ENCODE assay signal across 24 cellular contexts in the genomic region with DNA sequence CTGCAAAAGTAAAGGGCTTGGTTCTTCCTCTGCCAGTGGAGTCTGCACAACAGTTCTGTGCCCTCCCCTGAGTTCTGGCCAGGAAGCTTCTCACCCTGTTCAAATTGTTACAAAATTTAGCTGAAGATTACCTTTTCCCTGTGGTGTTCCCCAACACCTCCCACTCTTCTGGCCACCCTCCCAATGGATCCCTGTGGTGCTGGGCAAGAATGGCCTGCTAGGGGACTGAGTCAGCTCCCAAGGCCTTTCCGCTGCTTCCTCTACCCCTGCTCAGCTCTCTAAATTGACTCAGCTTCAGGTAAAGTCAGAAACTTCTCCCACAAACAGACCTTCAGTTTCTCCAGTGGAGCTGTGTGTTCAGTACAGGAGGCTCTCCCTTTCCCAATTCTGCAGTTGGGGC.
DNase-seq lines count a peak whose midpoint lies in the region; ATAC-seq and TF ChIP-seq lines count a peak whose summit lies in the region.
"Had no signal": no experiment of that assay in that cellular context is flagged by ENCODE, and none has a peak within 500 bp of the region (broad histone marks: within the 10 kb centered on the region; RNA-seq: fewer than 3 reads in every experiment).

No MANE protein-coding gene starts in this region.

- DNase-seq in MCF 10A (ENCODE audit: unreplicated experiment) (peak; percentile 46), breast epithelium (ENCODE audit: low spot score in 2 of 2) (no peak), mammary epithelial cell (no peak), mesenchymal stem cell (no peak), trophoblast cell (no peak), NCI-H1417 treated with DMSO at 0.1 percent for 48 hours (lab: John Stamatoyannopoulos, UW) (no peak)
- DNase-seq: 8988T; ACHN; CD4-positive, CD25-positive, alpha-beta regulatory T cell; DMS79; GF-D8; H9; KBM-7; MM.1S; NCI-H1694; NCI-H2029 treated with DMSO at 0.1 percent for 48 hours; NCI-H2227 treated with DMSO at 0.1 percent for 48 hours; NCI-H510A; NCI-H774; PC-3; SK-N-SH; SW 1271 had no signal

- H3K4me3 ChIP-seq in breast epithelium (no peak overlapping the region), mammary epithelial cell (replicated peaks in 1 of 3; ENCODE audit: insufficient read depth in 1 of 3, low read depth in 2 of 3, low read length in 3 of 3) (no peak overlapping the region), mesenchymal stem cell (ENCODE audit: insufficient read depth in 1 of 2, low read depth in 1 of 2, low read length in 2 of 2) (no peak overlapping the region), trophoblast cell (ENCODE audit: low read depth, low read length) (no peak overlapping the region)

- no peak overlapping the region for H2BK12ac ChIP-seq in mesenchymal stem cell (ENCODE audit: low read length in 2 of 2)
- no peak overlapping the region for H2BK12ac ChIP-seq in trophoblast cell (ENCODE audit: low read length)

- POLR2A ChIA-PET in MCF 10A (lab: Yijun Ruan, JAX): no interaction called here

- H2BK120ac ChIP-seq in mesenchymal stem cell (ENCODE audit: low read depth, low read length) (no peak overlapping the region), trophoblast cell (ENCODE audit: insufficient read depth, low read length, poor library complexity) (no peak overlapping the region)

- H3K4me1 ChIP-seq in breast epithelium: no peaks in the 10 kb centered on the region
- no peaks in the 10 kb centered on the region for H3K4me1 ChIP-seq in mammary epithelial cell (ENCODE audit: insufficient read depth, low read length)
- H3K4me1 ChIP-seq in mesenchymal stem cell (ENCODE audit: control insufficient read depth, insufficient read depth, low read depth, low read length): no peaks in the 10 kb centered on the region
- no peaks in the 10 kb centered on the region for H3K4me1 ChIP-seq in trophoblast cell (ENCODE audit: control insufficient read depth in 1 of 2, insufficient read depth in 2 of 2, low read length in 2 of 2)

- H3K79me1 ChIP-seq in mesenchymal stem cell (replicated peaks; ENCODE audit: low read length, poor library complexity, severe bottlenecking) (no peaks in the 10 kb centered on the region), trophoblast cell (ENCODE audit: low read length) (no peaks in the 10 kb centered on the region)

- TF ChIP-seq POLR2A in breast epithelium (IDR thresholded peaks at IDR 0.05): no peak

- H4K12ac ChIP-seq in trophoblast cell (ENCODE audit: low read depth, low read length): no peak overlapping the region

- no peak overlapping the region for H3K23ac ChIP-seq in mesenchymal stem cell (ENCODE audit: low read length in 2 of 2)
- no peak overlapping the region for H3K23ac ChIP-seq in trophoblast cell (ENCODE audit: low read length)

- H3K4ac ChIP-seq in mesenchymal stem cell (ENCODE audit: low read depth in 1 of 2, low read length in 2 of 2) (no peak overlapping the region), trophoblast cell (ENCODE audit: low read depth, low read length) (no peak overlapping the region)

- H2AK5ac ChIP-seq in mesenchymal stem cell (ENCODE audit: low read length, severe bottlenecking) (no peak overlapping the region), trophoblast cell (ENCODE audit: low read length) (no peak overlapping the region)

- intact Hi-C loops in MCF 10A (cut with micrococcal nuclease): no loop called here
- intact Hi-C loops in breast epithelium (cut with DNase I; ENCODE audit: low total_unique reads): no loop called here
- intact Hi-C loops in mammary epithelial cell (cut with micrococcal nuclease): loop anchor here (10.0 kb wide), 1 partner anchor 1740 kb away; no protein-coding TSS in a partner anchor

- peak overlapping the region; percentile 30 for H2BK15ac ChIP-seq in mesenchymal stem cell (ENCODE audit: low read depth, poor library complexity, severe bottlenecking)

- H3K14ac ChIP-seq in mesenchymal stem cell (ENCODE audit: low read length in 2 of 2): no peak overlapping the region
- no peak overlapping the region for H3K14ac ChIP-seq in trophoblast cell (ENCODE audit: low read length)

- 100% methylated on average over 1 of the region's 1 CpG for WGBS in mammary epithelial cell (ENCODE audit: low coverage, missing lambda C conversion rate)
- whole genome bisulfite sequencing in mesenchymal stem cell: 100% methylated on average over 1 of the region's 1 CpG
- no CpG with 5 or more reads among the region's 1 CpG for WGBS in trophoblast cell (ENCODE audit: extremely low coverage, insufficient coverage, insufficient read length)

- H3K27me3 ChIP-seq in breast epithelium: no peaks in the 10 kb centered on the region
- H3K27me3 ChIP-seq in mammary epithelial cell (ENCODE audit: insufficient read depth, low read length): no peaks in the 10 kb centered on the region
- H3K27me3 ChIP-seq in mesenchymal stem cell (ENCODE audit: control insufficient read depth in 1 of 2, insufficient read depth in 1 of 2, low read length in 2 of 2): no peaks in the 10 kb centered on the region
- no peaks in the 10 kb centered on the region for H3K27me3 ChIP-seq in trophoblast cell (ENCODE audit: insufficient read depth, low read length)

- no peaks in the 10 kb centered on the region for H3K27me3 Mint-ChIP-seq in MCF 10A (ENCODE audit: insufficient read depth, unreplicated experiment)
- H3K27me3 Mint-ChIP-seq: CD4-positive, CD25-positive, alpha-beta regulatory T cell had no signal

- H4K8ac ChIP-seq in mesenchymal stem cell (ENCODE audit: low read length) (peak overlapping the region; percentile 35), trophoblast cell (ENCODE audit: low read depth, low read length) (no peak overlapping the region)

- H3K9me3 Mint-ChIP-seq in MCF 10A (ENCODE audit: unreplicated experiment): peaks cover 8% of the 10 kb centered on the region

- no peaks in the 10 kb centered on the region for H3K9me3 ChIP-seq in breast epithelium
- no peaks in the 10 kb centered on the region for H3K9me3 ChIP-seq in mammary epithelial cell (replicated peaks; ENCODE audit: insufficient read depth, low read length)
- H3K9me3 ChIP-seq in mesenchymal stem cell (ENCODE audit: control insufficient read depth, low read length): no peaks in the 10 kb centered on the region
- H3K9me3 ChIP-seq in trophoblast cell (ENCODE audit: insufficient read depth, low read depth, low read length): no peaks in the 10 kb centered on the region
- H3K9me3 ChIP-seq: SK-N-SH had no signal

- in situ Hi-C loops in mammary epithelial cell (cut with MboI; ENCODE audit: low sequenced_read_pairs in 2 of 2): no loop called here

- no peak for ATAC-seq in HG03520 (IDR thresholded peaks at IDR 0.05; ENCODE audit: unreplicated experiment)
- no peak for ATAC-seq in GM21528 (IDR thresholded peaks at IDR 0.05; ENCODE audit: low FRiP score, unreplicated experiment)
- ATAC-seq: PC-3 had no signal

- no peak overlapping the region for H3K4me2 ChIP-seq in mammary epithelial cell (ENCODE audit: insufficient read depth, low read depth, low read length)
- H3K4me2 ChIP-seq in mesenchymal stem cell (ENCODE audit: low read length, poor library complexity, severe bottlenecking): no peak overlapping the region
- H3K4me2 ChIP-seq in trophoblast cell (ENCODE audit: low read length): no peak overlapping the region
- H3K4me2 ChIP-seq: SK-N-SH had no signal

- H3K27ac ChIP-seq in breast epithelium (no peak overlapping the region), mammary epithelial cell (ENCODE audit: insufficient read depth, low read depth, low read length) (no peak overlapping the region), mesenchymal stem cell (ENCODE audit: low read length, poor library complexity, severe bottlenecking) (no peak overlapping the region), trophoblast cell (ENCODE audit: low read depth, low read length) (no peak overlapping the region)

- H4K91ac ChIP-seq in mesenchymal stem cell (ENCODE audit: low read length) (no peak overlapping the region), trophoblast cell (ENCODE audit: low read depth, low read length) (no peak overlapping the region)

- CTCF ChIA-PET in MCF 10A (lab: Yijun Ruan, JAX) (no interaction called here), mammary epithelial cell (lab: Charles Lee; ENCODE audit: low non-redundant PET) (interaction anchor here (0.6 kb wide), 1 partner anchor 28 kb away, joined by 4 read pairs; no protein-coding TSS in a partner anchor)

- no peaks in the 10 kb centered on the region for H3K36me3 Mint-ChIP-seq in MCF 10A (ENCODE audit: insufficient read depth, unreplicated experiment)
- H3K36me3 Mint-ChIP-seq: CD4-positive, CD25-positive, alpha-beta regulatory T cell had no signal

- no peaks in the 10 kb centered on the region for H3K4me1 Mint-ChIP-seq in MCF 10A (ENCODE audit: insufficient read depth, unreplicated experiment)
- H3K4me1 Mint-ChIP-seq: CD4-positive, CD25-positive, alpha-beta regulatory T cell; H9 had no signal

- H2AFZ ChIP-seq in mammary epithelial cell (ENCODE audit: low read depth, low read length): peak overlapping the region; percentile 52
- no peak overlapping the region for H2AFZ ChIP-seq in mesenchymal stem cell (ENCODE audit: low read depth, low read length)
- no peak overlapping the region for H2AFZ ChIP-seq in trophoblast cell (ENCODE audit: insufficient read depth, low read length, poor library complexity)

- H3K4me3 Mint-ChIP-seq in MCF 10A (ENCODE audit: unreplicated experiment): no peak overlapping the region
- H3K4me3 Mint-ChIP-seq: CD4-positive, CD25-positive, alpha-beta regulatory T cell; H9 had no signal

- dilution Hi-C loops in mammary epithelial cell (cut with HindIII; ENCODE audit: low sequenced_read_pairs): no loop called here

- no peak overlapping the region for H3K9ac ChIP-seq in mammary epithelial cell (ENCODE audit: insufficient read depth, low read length)
- H3K9ac ChIP-seq in mesenchymal stem cell (ENCODE audit: low read length): no peak overlapping the region
- peak overlapping the region; percentile 35 for H3K9ac ChIP-seq in trophoblast cell (ENCODE audit: low read length)
- H3K9ac ChIP-seq: SK-N-SH had no signal

- peak overlapping the region in 1 of 2 experiments; percentile 44 for H3K18ac ChIP-seq in mesenchymal stem cell (ENCODE audit: low read depth in 1 of 2, low read length in 2 of 2)
- H3K18ac ChIP-seq in trophoblast cell (ENCODE audit: low read length): no peak overlapping the region

- no peaks in the 10 kb centered on the region for H3K79me2 ChIP-seq in mammary epithelial cell (ENCODE audit: insufficient read depth, low read length)
- no peaks in the 10 kb centered on the region for H3K79me2 ChIP-seq in trophoblast cell (ENCODE audit: control insufficient read depth, insufficient read depth, low read length, poor library complexity)

- no peak overlapping the region for H3K27ac Mint-ChIP-seq in MCF 10A (ENCODE audit: low read depth, unreplicated experiment)
- H3K27ac Mint-ChIP-seq: CD4-positive, CD25-positive, alpha-beta regulatory T cell; H9 had no signal

- H2BK5ac ChIP-seq in mesenchymal stem cell (ENCODE audit: low read depth, low read length, poor library complexity, severe bottlenecking): no peak overlapping the region
- H2BK5ac ChIP-seq in trophoblast cell (ENCODE audit: low read depth, low read length, poor library complexity): no peak overlapping the region

- BruUV-seq in MCF 10A (replicated peaks; lab: Mats Ljungman, UMichigan): no TSS peak
- no TSS peak for BruUV-seq in mammary epithelial cell (replicated peaks; lab: Mats Ljungman, UMichigan)

- no peaks in the 10 kb centered on the region for H4K20me1 ChIP-seq in mammary epithelial cell (ENCODE audit: insufficient read depth, low read length)

- TF ChIP-seq CTCF in MCF 10A (IDR thresholded peaks at IDR 0.05; ENCODE audit: unreplicated experiment) (no peak), breast epithelium (IDR thresholded peaks at IDR 0.05) (no peak), mammary epithelial cell (conservative IDR thresholded peaks at IDR 0.05 in 1 of 2, IDR thresholded peaks at IDR 0.05 in 1 of 2; ENCODE audit: extremely low read depth in 1 of 2, insufficient read depth in 1 of 2, low read depth in 1 of 2, low read length in 2 of 2) (no peak)

- H3K36me3 ChIP-seq in breast epithelium: no peaks in the 10 kb centered on the region
- no peaks in the 10 kb centered on the region for H3K36me3 ChIP-seq in mammary epithelial cell (ENCODE audit: insufficient read depth, low read length)
- no peaks in the 10 kb centered on the region for H3K36me3 ChIP-seq in mesenchymal stem cell (ENCODE audit: control insufficient read depth in 1 of 2, insufficient read depth in 2 of 2, low read depth in 1 of 2, low read length in 2 of 2)
- H3K36me3 ChIP-seq in trophoblast cell (ENCODE audit: control insufficient read depth in 1 of 2, insufficient read depth in 2 of 2, low read length in 2 of 2): no peaks in the 10 kb centered on the region
